Comparison of ENCODE assay signal across 1 cellular context in genomic region chr1:201753492-201753891, GRCh38.
TF ChIP-seq lines count a peak whose summit lies in the region.

No MANE protein-coding gene starts in this region.

TF ChIP-seq in IMR-90, 13 proteins besides CTCF, POLR2A, EP300 and RAD21:
- TF ChIP-seq BHLHE40 (IDR thresholded peaks at IDR 0.05; ENCODE audit: low read depth, low read length) = no peak
- TF ChIP-seq, protein P1, sequence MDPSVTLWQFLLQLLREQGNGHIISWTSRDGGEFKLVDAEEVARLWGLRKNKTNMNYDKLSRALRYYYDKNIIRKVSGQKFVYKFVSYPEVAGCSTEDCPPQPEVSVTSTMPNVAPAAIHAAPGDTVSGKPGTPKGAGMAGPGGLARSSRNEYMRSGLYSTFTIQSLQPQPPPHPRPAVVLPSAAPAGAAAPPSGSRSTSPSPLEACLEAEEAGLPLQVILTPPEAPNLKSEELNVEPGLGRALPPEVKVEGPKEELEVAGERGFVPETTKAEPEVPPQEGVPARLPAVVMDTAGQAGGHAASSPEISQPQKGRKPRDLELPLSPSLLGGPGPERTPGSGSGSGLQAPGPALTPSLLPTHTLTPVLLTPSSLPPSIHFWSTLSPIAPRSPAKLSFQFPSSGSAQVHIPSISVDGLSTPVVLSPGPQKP (IDR thresholded peaks at IDR 0.05; ENCODE audit: borderline replicate concordance, low read depth, low read length) = no peak
- TF ChIP-seq NFE2L2 (IDR thresholded peaks at IDR 0.05; ENCODE audit: low read depth, low read length) = no peak
- TF ChIP-seq CEBPB (IDR thresholded peaks at IDR 0.05; ENCODE audit: low read depth, low read length) = no peak
- TF ChIP-seq, protein P2, sequence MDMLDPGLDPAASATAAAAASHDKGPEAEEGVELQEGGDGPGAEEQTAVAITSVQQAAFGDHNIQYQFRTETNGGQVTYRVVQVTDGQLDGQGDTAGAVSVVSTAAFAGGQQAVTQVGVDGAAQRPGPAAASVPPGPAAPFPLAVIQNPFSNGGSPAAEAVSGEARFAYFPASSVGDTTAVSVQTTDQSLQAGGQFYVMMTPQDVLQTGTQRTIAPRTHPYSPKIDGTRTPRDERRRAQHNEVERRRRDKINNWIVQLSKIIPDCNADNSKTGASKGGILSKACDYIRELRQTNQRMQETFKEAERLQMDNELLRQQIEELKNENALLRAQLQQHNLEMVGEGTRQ (IDR thresholded peaks at IDR 0.05; ENCODE audit: low read depth, low read length) = no peak
- TF ChIP-seq SMC3 (IDR thresholded peaks at IDR 0.05; ENCODE audit: low read depth, low read length) = no peak
- no peak for TF ChIP-seq MAZ (IDR thresholded peaks at IDR 0.05; ENCODE audit: borderline replicate concordance, low read depth, low read length)
- no peak for TF ChIP-seq FOS (IDR thresholded peaks at IDR 0.05; ENCODE audit: low read depth, low read length)
- no peak for TF ChIP-seq RCOR1 (IDR thresholded peaks at IDR 0.05; ENCODE audit: insufficient replicate concordance, low read length)
- TF ChIP-seq CHD1 (IDR thresholded peaks at IDR 0.05; ENCODE audit: low read depth, low read length) = no peak
- no peak for TF ChIP-seq MAFK (IDR thresholded peaks at IDR 0.05; ENCODE audit: low read depth, low read length)
- TF ChIP-seq MXI1 (IDR thresholded peaks at IDR 0.05; ENCODE audit: borderline replicate concordance, low read depth, low read length) = no peak
- no peak for TF ChIP-seq RFX5 (IDR thresholded peaks at IDR 0.05; ENCODE audit: low read depth, low read length)
